19 cellular contexts compared by ENCODE assay signal in genomic region chr10:81450651-81451050, GRCh38.
DNase-seq lines count a peak whose midpoint lies in the region; ATAC-seq and TF ChIP-seq lines count a peak whose summit lies in the region.
"Had no signal": no experiment of that assay in that cellular context is flagged by ENCODE, and none has a peak within 500 bp of the region (broad histone marks: within the 10 kb centered on the region; RNA-seq: fewer than 3 reads in every experiment).

No MANE protein-coding gene starts in this region.

- H3K36me3 Mint-ChIP-seq in endodermal cell (ENCODE audit: low read depth) = no peaks in the 10 kb centered on the region
- H3K36me3 Mint-ChIP-seq in effector memory CD8-positive, alpha-beta T cell (ENCODE audit: insufficient read depth) = no peaks in the 10 kb centered on the region
- H3K36me3 Mint-ChIP-seq: CD14-positive monocyte; CD4-positive, alpha-beta memory T cell; CD4-positive, CD25-positive, alpha-beta regulatory T cell; CD8-positive, alpha-beta memory T cell had no signal

- 89% methylated on average over 1 of the region's 1 CpG; no CpG with 5 or more reads in 1 of the 2 experiments for WGBS in endodermal cell (ENCODE audit: insufficient coverage in 1 of 2, insufficient read length in 1 of 2), 2 experiments
- no CpG with 5 or more reads among the region's 1 CpG for WGBS in mesendoderm (ENCODE audit: extremely low coverage, insufficient coverage, low lambda C conversion rate)

- no peak for ATAC-seq in effector memory CD8-positive, alpha-beta T cell (replicated peaks)
- ATAC-seq: GM12878 had no signal

- no peak overlapping the region for H3K18ac ChIP-seq in mesendoderm (ENCODE audit: low read length)

- no peak overlapping the region for H2BK120ac ChIP-seq in mesendoderm (ENCODE audit: low read depth, low read length)

- H4K5ac ChIP-seq in mesendoderm (ENCODE audit: low read length) = no peak overlapping the region

- no peaks in the 10 kb centered on the region for H3K36me3 ChIP-seq in endodermal cell (ENCODE audit: control insufficient read depth, insufficient read depth, low read length)
- H3K36me3 ChIP-seq in mesendoderm (ENCODE audit: control insufficient read depth, insufficient read depth, low read length) = no peaks in the 10 kb centered on the region
- H3K36me3 ChIP-seq: BE2C, BLaER1 had no signal

- H2BK15ac ChIP-seq in mesendoderm (replicated peaks; ENCODE audit: low read depth) = no peak overlapping the region

- no peaks in the 10 kb centered on the region for H3K79me1 ChIP-seq in mesendoderm (ENCODE audit: low read length)

- H2BK5ac ChIP-seq in mesendoderm (ENCODE audit: low read length) = no peak overlapping the region

- no peaks in the 10 kb centered on the region for H3K4me1 Mint-ChIP-seq in endodermal cell
- no peaks in the 10 kb centered on the region for H3K4me1 Mint-ChIP-seq in effector memory CD8-positive, alpha-beta T cell (ENCODE audit: low read depth in 2 of 2)
- H3K4me1 Mint-ChIP-seq: CD14-positive monocyte; CD4-positive, alpha-beta memory T cell; CD4-positive, CD25-positive, alpha-beta regulatory T cell; CD8-positive, alpha-beta memory T cell had no signal

- no peaks in the 10 kb centered on the region for H3K9me3 ChIP-seq in endodermal cell (ENCODE audit: control insufficient read depth, low read length)
- H3K9me3 ChIP-seq: BE2C, BLaER1 had no signal

- H3K27ac ChIP-seq in endodermal cell (ENCODE audit: low read depth, low read length) (no peak overlapping the region), mesendoderm (ENCODE audit: low read depth, low read length) (no peak overlapping the region)
- H3K27ac ChIP-seq: BLaER1 had no signal

- no peaks in the 10 kb centered on the region for H3K9me3 Mint-ChIP-seq in endodermal cell
- no peaks in the 10 kb centered on the region for H3K9me3 Mint-ChIP-seq in effector memory CD8-positive, alpha-beta T cell

- no peaks in the 10 kb centered on the region for H3K4me1 ChIP-seq in endodermal cell (ENCODE audit: control insufficient read depth, insufficient read depth, low read length)
- H3K4me1 ChIP-seq in mesendoderm (ENCODE audit: control insufficient read depth, low read depth, low read length) = no peaks in the 10 kb centered on the region
- H3K4me1 ChIP-seq: BE2C, BLaER1 had no signal

- H3K27ac Mint-ChIP-seq in endodermal cell = no peak overlapping the region
- no peak overlapping the region for H3K27ac Mint-ChIP-seq in effector memory CD8-positive, alpha-beta T cell
- H3K27ac Mint-ChIP-seq: CD14-positive monocyte; CD4-positive, alpha-beta memory T cell; CD4-positive, CD25-positive, alpha-beta regulatory T cell; CD8-positive, alpha-beta memory T cell had no signal

- no peak overlapping the region for H4K8ac ChIP-seq in mesendoderm (ENCODE audit: low read depth, low read length)

- H3K4ac ChIP-seq in mesendoderm (ENCODE audit: low read depth, low read length) = no peak overlapping the region

- no peak overlapping the region for H3K23ac ChIP-seq in mesendoderm (ENCODE audit: low read length)

- H3K9ac ChIP-seq in endodermal cell (ENCODE audit: extremely low read depth, low read length, poor library complexity, severe bottlenecking) (no peak overlapping the region), mesendoderm (ENCODE audit: low read length) (no peak overlapping the region)
- H3K9ac ChIP-seq: BLaER1 had no signal

- H3K56ac ChIP-seq in mesendoderm (ENCODE audit: low read length) = no peak overlapping the region

- DNase-seq in HT1080 (ENCODE audit: low read depth) (peak; percentile 2), endodermal cell (peak; percentile 51), mesendoderm (peak; percentile 18), DMS 273 (lab: John Stamatoyannopoulos, UW; ENCODE audit: unreplicated experiment) (no peak), occipital lobe (lab: John Stamatoyannopoulos, UW) (no peak)
- DNase-seq in effector memory CD8-positive, alpha-beta T cell = no peak
- DNase-seq: 8988T; ACHN; BE2C; C1 segment of cervical spinal cord; CD4-positive, alpha-beta memory T cell; CD4-positive, CD25-positive, alpha-beta regulatory T cell; CD8-positive, alpha-beta memory T cell; COR-L47; DMS79 treated with DMSO at 0.1 percent for 48 hours; GDM1 had no signal

- no peak overlapping the region for H2AK5ac ChIP-seq in mesendoderm (ENCODE audit: low read length)

- no peak overlapping the region for H3K4me2 ChIP-seq in mesendoderm (ENCODE audit: low read length)
- H3K4me2 ChIP-seq: BLaER1 had no signal

- H3K4me3 ChIP-seq in endodermal cell (ENCODE audit: low read length) (no peak overlapping the region), mesendoderm (ENCODE audit: low read length) (no peak overlapping the region)
- H3K4me3 ChIP-seq: BLaER1, GM12878 had no signal

- H3K79me2 ChIP-seq in mesendoderm (ENCODE audit: control insufficient read depth, insufficient read depth, low read length) = no peaks in the 10 kb centered on the region

- no peak for TF ChIP-seq CTCF in endodermal cell (conservative IDR thresholded peaks at IDR 0.05)

- H3K4me3 Mint-ChIP-seq in endodermal cell = no peak overlapping the region
- no peak overlapping the region for H3K4me3 Mint-ChIP-seq in effector memory CD8-positive, alpha-beta T cell
- H3K4me3 Mint-ChIP-seq: CD14-positive monocyte; CD4-positive, alpha-beta memory T cell; CD4-positive, CD25-positive, alpha-beta regulatory T cell; CD8-positive, alpha-beta memory T cell had no signal

- H3K27me3 ChIP-seq in endodermal cell (ENCODE audit: control insufficient read depth, insufficient read depth, low read length, poor library complexity, severe bottlenecking) = no peaks in the 10 kb centered on the region
- H3K27me3 ChIP-seq in mesendoderm (ENCODE audit: insufficient read depth, low read length, poor library complexity) = no peaks in the 10 kb centered on the region
- H3K27me3 ChIP-seq: BE2C, BLaER1 had no signal

- no peaks in the 10 kb centered on the region for H3K27me3 Mint-ChIP-seq in endodermal cell (ENCODE audit: insufficient read depth)
- no peaks in the 10 kb centered on the region for H3K27me3 Mint-ChIP-seq in effector memory CD8-positive, alpha-beta T cell
- H3K27me3 Mint-ChIP-seq: CD4-positive, alpha-beta memory T cell; CD4-positive, CD25-positive, alpha-beta regulatory T cell; CD8-positive, alpha-beta memory T cell had no signal

Comparison
In these comparisons a context has a peak if more than half of its experiments do, and no peak if none do; other contexts are left out.
1. DNase-seq: peak in HT1080 (single experiment), endodermal cell (single experiment) and mesendoderm (single experiment); none in DMS 273 (single experiment), effector memory CD8-positive, alpha-beta T cell (0 of 3) and occipital lobe (single experiment).